ENCODE assay signal across 1 cellular context in the genomic region with DNA sequence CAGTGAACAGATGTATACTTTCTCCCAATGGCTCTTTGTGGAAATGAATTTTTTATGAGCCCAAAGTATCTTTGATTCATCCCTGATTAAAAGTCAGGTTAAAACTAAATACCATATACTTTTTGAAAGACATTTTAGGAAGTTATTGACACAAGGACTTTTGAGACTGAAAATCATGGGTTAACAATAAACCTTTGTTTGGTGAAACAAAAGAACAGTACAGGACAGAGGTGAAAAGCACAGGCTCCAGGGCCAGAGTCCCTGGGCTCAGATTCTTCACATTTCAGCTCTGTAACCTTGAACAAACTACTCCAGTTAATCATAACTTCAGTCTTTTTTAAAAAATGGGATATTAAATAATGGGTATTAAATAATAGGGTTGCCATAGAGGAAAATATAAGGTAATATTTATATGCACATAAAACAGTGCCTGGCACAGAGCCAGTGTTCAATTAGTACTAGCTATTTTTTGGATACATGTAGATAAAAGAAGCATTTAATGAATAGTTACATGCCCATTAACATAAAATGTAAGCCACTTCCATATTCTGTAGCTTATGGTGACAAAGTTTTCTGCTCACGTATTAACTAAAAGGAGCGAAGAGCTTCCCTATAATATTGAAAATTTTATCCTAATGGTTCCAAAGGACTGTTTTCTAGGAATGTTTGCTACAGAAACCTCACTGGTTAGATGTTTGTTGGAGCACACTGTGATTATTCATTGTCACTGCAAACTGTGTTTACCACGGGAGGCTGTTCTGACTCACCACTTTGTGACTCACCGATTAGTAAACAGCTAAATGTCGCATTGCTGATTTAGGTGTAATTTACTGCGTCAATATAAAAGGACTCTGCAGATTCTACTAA.
TF ChIP-seq lines count a peak whose summit lies in the region.

No MANE protein-coding gene starts in this region.

TF ChIP-seq in K562, 482 proteins besides CTCF, POLR2A, EP300 and RAD21 (continued from another document and continues in another):
- TF ChIP-seq, protein P1, sequence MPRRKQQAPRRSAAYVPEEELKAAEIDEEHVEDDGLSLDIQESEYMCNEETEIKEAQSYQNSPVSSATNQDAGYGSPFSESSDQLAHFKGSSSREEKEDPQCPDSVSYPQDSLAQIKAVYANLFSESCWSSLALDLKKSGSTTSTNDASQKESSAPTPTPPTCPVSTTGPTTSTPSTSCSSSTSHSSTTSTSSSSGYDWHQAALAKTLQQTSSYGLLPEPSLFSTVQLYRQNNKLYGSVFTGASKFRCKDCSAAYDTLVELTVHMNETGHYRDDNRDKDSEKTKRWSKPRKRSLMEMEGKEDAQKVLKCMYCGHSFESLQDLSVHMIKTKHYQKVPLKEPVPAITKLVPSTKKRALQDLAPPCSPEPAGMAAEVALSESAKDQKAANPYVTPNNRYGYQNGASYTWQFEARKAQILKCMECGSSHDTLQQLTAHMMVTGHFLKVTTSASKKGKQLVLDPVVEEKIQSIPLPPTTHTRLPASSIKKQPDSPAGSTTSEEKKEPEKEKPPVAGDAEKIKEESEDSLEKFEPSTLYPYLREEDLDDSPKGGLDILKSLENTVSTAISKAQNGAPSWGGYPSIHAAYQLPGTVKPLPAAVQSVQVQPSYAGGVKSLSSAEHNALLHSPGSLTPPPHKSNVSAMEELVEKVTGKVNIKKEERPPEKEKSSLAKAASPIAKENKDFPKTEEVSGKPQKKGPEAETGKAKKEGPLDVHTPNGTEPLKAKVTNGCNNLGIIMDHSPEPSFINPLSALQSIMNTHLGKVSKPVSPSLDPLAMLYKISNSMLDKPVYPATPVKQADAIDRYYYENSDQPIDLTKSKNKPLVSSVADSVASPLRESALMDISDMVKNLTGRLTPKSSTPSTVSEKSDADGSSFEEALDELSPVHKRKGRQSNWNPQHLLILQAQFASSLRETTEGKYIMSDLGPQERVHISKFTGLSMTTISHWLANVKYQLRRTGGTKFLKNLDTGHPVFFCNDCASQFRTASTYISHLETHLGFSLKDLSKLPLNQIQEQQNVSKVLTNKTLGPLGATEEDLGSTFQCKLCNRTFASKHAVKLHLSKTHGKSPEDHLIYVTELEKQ (CRISPR knock-in tag; IDR thresholded peaks at IDR 0.05): no peak
- TF ChIP-seq ZC3H4 (CRISPR knock-in tag; IDR thresholded peaks at IDR 0.05; ENCODE audit: borderline replicate concordance) (no peak), CBFA2T2 (conservative IDR thresholded peaks at IDR 0.05) (no peak), FOSL1 (tag; conservative IDR thresholded peaks at IDR 0.05) (peak; percentile 99), TEAD2 (tag; IDR thresholded peaks at IDR 0.05) (no peak), ARID3B (CRISPR knock-in tag; IDR thresholded peaks at IDR 0.05; ENCODE audit: borderline replicate concordance) (no peak), SMARCE1 (IDR thresholded peaks at IDR 0.05) (peak; percentile 94), CHD2 (IDR thresholded peaks at IDR 0.05; ENCODE audit: low read depth, low read length) (no peak), NFE2 (IDR thresholded peaks at IDR 0.05; ENCODE audit: low read depth) (no peak), RBFOX2 (IDR thresholded peaks at IDR 0.05; ENCODE audit: low read depth, low read length) (no peak), PHB (CRISPR knock-in tag; IDR thresholded peaks at IDR 0.05) (no peak), EZH2 (IDR thresholded peaks at IDR 0.05; ENCODE audit: borderline replicate concordance, low read depth, low read length) (no peak), SIN3A (IDR thresholded peaks at IDR 0.05; ENCODE audit: borderline replicate concordance in 2 of 2, control insufficient read depth in 1 of 2, low read depth in 2 of 2, low read length in 2 of 2) (no peak), ESRRB (CRISPR knock-in tag; IDR thresholded peaks at IDR 0.05; ENCODE audit: borderline replicate concordance) (no peak), ZNF175 (CRISPR knock-in tag; IDR thresholded peaks at IDR 0.05; ENCODE audit: low read depth) (no peak), NCOA6 (IDR thresholded peaks at IDR 0.05) (no peak), SRF (CRISPR knock-in tag; IDR thresholded peaks at IDR 0.05) (no peak), L3MBTL2 (IDR thresholded peaks at IDR 0.05) (no peak), RBM17 (IDR thresholded peaks at IDR 0.05; ENCODE audit: borderline replicate concordance, low read depth, low read length) (no peak), FOXK2 (conservative IDR thresholded peaks at IDR 0.05 in 1 of 2, IDR thresholded peaks at IDR 0.05 in 1 of 2; ENCODE audit: low read depth in 2 of 2) (peak; percentile 85 to 86), ZNF436 (CRISPR knock-in tag; IDR thresholded peaks at IDR 0.05) (no peak), GMEB1 (CRISPR knock-in tag; IDR thresholded peaks at IDR 0.05) (no peak), EWSR1 (IDR thresholded peaks at IDR 0.05; ENCODE audit: borderline replicate concordance, low read depth, partially characterized antibody) (no peak), ZKSCAN3 (CRISPR knock-in tag; IDR thresholded peaks at IDR 0.05) (no peak)
- TF ChIP-seq, protein P2, sequence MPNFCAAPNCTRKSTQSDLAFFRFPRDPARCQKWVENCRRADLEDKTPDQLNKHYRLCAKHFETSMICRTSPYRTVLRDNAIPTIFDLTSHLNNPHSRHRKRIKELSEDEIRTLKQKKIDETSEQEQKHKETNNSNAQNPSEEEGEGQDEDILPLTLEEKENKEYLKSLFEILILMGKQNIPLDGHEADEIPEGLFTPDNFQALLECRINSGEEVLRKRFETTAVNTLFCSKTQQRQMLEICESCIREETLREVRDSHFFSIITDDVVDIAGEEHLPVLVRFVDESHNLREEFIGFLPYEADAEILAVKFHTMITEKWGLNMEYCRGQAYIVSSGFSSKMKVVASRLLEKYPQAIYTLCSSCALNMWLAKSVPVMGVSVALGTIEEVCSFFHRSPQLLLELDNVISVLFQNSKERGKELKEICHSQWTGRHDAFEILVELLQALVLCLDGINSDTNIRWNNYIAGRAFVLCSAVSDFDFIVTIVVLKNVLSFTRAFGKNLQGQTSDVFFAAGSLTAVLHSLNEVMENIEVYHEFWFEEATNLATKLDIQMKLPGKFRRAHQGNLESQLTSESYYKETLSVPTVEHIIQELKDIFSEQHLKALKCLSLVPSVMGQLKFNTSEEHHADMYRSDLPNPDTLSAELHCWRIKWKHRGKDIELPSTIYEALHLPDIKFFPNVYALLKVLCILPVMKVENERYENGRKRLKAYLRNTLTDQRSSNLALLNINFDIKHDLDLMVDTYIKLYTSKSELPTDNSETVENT (CRISPR knock-in tag; IDR thresholded peaks at IDR 0.05): no peak
- TF ChIP-seq, protein P3, sequence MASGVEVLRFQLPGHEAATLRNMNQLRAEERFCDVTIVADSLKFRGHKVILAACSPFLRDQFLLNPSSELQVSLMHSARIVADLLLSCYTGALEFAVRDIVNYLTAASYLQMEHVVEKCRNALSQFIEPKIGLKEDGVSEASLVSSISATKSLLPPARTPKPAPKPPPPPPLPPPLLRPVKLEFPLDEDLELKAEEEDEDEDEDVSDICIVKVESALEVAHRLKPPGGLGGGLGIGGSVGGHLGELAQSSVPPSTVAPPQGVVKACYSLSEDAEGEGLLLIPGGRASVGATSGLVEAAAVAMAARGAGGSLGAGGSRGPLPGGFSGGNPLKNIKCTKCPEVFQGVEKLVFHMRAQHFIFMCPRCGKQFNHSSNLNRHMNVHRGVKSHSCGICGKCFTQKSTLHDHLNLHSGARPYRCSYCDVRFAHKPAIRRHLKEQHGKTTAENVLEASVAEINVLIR (CRISPR knock-in tag; IDR thresholded peaks at IDR 0.05): no peak
- TF ChIP-seq, protein P4, sequence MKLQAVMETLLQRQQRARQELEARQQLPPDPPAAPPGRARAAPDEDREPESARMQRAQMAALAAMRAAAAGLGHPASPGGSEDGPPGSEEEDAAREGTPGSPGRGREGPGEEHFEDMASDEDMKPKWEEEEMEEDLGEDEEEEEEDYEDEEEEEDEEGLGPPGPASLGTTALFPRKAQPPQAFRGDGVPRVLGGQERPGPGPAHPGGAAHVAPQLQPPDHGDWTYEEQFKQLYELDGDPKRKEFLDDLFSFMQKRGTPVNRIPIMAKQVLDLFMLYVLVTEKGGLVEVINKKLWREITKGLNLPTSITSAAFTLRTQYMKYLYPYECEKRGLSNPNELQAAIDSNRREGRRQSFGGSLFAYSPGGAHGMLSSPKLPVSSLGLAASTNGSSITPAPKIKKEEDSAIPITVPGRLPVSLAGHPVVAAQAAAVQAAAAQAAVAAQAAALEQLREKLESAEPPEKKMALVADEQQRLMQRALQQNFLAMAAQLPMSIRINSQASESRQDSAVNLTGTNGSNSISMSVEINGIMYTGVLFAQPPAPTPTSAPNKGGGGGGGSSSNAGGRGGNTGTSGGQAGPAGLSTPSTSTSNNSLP (IDR thresholded peaks at IDR 0.05; ENCODE audit: borderline replicate concordance, low read depth, low read length): peak; percentile 66; the same call in 1 of the 2 replicates
- TF ChIP-seq, protein P5, sequence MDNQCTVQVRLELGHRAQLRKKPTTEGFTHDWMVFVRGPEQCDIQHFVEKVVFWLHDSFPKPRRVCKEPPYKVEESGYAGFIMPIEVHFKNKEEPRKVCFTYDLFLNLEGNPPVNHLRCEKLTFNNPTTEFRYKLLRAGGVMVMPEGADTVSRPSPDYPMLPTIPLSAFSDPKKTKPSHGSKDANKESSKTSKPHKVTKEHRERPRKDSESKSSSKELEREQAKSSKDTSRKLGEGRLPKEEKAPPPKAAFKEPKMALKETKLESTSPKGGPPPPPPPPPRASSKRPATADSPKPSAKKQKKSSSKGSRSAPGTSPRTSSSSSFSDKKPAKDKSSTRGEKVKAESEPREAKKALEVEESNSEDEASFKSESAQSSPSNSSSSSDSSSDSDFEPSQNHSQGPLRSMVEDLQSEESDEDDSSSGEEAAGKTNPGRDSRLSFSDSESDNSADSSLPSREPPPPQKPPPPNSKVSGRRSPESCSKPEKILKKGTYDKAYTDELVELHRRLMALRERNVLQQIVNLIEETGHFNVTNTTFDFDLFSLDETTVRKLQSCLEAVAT (IDR thresholded peaks at IDR 0.05): no peak
- TF ChIP-seq, protein P6, sequence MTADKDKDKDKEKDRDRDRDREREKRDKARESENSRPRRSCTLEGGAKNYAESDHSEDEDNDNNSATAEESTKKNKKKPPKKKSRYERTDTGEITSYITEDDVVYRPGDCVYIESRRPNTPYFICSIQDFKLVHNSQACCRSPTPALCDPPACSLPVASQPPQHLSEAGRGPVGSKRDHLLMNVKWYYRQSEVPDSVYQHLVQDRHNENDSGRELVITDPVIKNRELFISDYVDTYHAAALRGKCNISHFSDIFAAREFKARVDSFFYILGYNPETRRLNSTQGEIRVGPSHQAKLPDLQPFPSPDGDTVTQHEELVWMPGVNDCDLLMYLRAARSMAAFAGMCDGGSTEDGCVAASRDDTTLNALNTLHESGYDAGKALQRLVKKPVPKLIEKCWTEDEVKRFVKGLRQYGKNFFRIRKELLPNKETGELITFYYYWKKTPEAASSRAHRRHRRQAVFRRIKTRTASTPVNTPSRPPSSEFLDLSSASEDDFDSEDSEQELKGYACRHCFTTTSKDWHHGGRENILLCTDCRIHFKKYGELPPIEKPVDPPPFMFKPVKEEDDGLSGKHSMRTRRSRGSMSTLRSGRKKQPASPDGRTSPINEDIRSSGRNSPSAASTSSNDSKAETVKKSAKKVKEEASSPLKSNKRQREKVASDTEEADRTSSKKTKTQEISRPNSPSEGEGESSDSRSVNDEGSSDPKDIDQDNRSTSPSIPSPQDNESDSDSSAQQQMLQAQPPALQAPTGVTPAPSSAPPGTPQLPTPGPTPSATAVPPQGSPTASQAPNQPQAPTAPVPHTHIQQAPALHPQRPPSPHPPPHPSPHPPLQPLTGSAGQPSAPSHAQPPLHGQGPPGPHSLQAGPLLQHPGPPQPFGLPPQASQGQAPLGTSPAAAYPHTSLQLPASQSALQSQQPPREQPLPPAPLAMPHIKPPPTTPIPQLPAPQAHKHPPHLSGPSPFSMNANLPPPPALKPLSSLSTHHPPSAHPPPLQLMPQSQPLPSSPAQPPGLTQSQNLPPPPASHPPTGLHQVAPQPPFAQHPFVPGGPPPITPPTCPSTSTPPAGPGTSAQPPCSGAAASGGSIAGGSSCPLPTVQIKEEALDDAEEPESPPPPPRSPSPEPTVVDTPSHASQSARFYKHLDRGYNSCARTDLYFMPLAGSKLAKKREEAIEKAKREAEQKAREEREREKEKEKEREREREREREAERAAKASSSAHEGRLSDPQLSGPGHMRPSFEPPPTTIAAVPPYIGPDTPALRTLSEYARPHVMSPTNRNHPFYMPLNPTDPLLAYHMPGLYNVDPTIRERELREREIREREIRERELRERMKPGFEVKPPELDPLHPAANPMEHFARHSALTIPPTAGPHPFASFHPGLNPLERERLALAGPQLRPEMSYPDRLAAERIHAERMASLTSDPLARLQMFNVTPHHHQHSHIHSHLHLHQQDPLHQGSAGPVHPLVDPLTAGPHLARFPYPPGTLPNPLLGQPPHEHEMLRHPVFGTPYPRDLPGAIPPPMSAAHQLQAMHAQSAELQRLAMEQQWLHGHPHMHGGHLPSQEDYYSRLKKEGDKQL (CRISPR knock-in tag; IDR thresholded peaks at IDR 0.05; ENCODE audit: borderline replicate concordance): no peak
